In genomic region chr3:195352895-195353488, GRCh38 we compare ENCODE assay signal across 1 cellular context.
TF ChIP-seq lines count a peak whose summit lies in the region.

No MANE protein-coding gene starts in this region.

TF ChIP-seq in K562, 482 proteins besides CTCF, POLR2A, EP300 and RAD21 (continued from another document and continues in another):
- TF ChIP-seq MGA (IDR thresholded peaks at IDR 0.05) (no peak; the same call in 1 of the 2 replicates), ZEB2 (IDR thresholded peaks at IDR 0.05) (peak; percentile 53), FUS (optimal IDR thresholded peaks at IDR 0.05; ENCODE audit: low read depth, low read length) (no peak), ZFP91 (CRISPR knock-in tag; IDR thresholded peaks at IDR 0.05) (no peak), SAP30 (IDR thresholded peaks at IDR 0.05; ENCODE audit: borderline replicate concordance, insufficient read depth, low read depth, low read length, poor library complexity, severe bottlenecking) (no peak), PTRF (tag; IDR thresholded peaks at IDR 0.05) (peak; percentile 69), GABPA (tag; conservative IDR thresholded peaks at IDR 0.05; ENCODE audit: low read depth) (peak; percentile 59; the same call in 1 of the 2 replicates), ZC3H4 (CRISPR knock-in tag; IDR thresholded peaks at IDR 0.05; ENCODE audit: borderline replicate concordance) (no peak), PATZ1 (CRISPR knock-in tag; IDR thresholded peaks at IDR 0.05; ENCODE audit: borderline replicate concordance) (no peak), SMARCE1 (IDR thresholded peaks at IDR 0.05) (peak; percentile 64; the same call in 1 of the 2 replicates), TOE1 (IDR thresholded peaks at IDR 0.05; ENCODE audit: borderline replicate concordance) (no peak), TOE1 (CRISPR knock-in tag; IDR thresholded peaks at IDR 0.05; ENCODE audit: borderline replicate concordance, low read depth) (no peak), E2F5 (CRISPR knock-in tag; IDR thresholded peaks at IDR 0.05) (no peak), ARHGAP35 (IDR thresholded peaks at IDR 0.05; ENCODE audit: partially characterized antibody) (no peak), ZNF699 (CRISPR knock-in tag; IDR thresholded peaks at IDR 0.05; ENCODE audit: insufficient replicate concordance) (no peak), CHCHD3 (CRISPR knock-in tag; IDR thresholded peaks at IDR 0.05) (no peak), YY1 (IDR thresholded peaks at IDR 0.05; ENCODE audit: borderline replicate concordance in 1 of 3, control insufficient read depth in 1 of 3, extremely low read depth in 1 of 3, insufficient read depth in 3 of 3, insufficient read length in 1 of 3, insufficient replicate concordance in 2 of 3, low read depth in 1 of 3, low read length in 2 of 3) (no peak), ZNF507 (tag; conservative IDR thresholded peaks at IDR 0.05) (no peak), TRIM25 (IDR thresholded peaks at IDR 0.05; ENCODE audit: borderline replicate concordance) (no peak), NCOA2 (IDR thresholded peaks at IDR 0.05; ENCODE audit: partially characterized antibody in 2 of 2) (no peak), TEAD4 (IDR thresholded peaks at IDR 0.05; ENCODE audit: low read length) (peak; percentile 79), TEAD4 (CRISPR knock-in tag; IDR thresholded peaks at IDR 0.05; ENCODE audit: borderline replicate concordance) (no peak), NFE2 (IDR thresholded peaks at IDR 0.05; ENCODE audit: low read depth) (peak; percentile 44; the same call in 1 of the 2 replicates), ZNF384 (IDR thresholded peaks at IDR 0.05; ENCODE audit: low read depth, low read length) (peak; percentile 80), L3MBTL2 (IDR thresholded peaks at IDR 0.05) (peak; percentile 32; the same call in 1 of the 2 replicates), ZNF277 (CRISPR knock-in tag; IDR thresholded peaks at IDR 0.05; ENCODE audit: borderline replicate concordance) (no peak), LEF1 (IDR thresholded peaks at IDR 0.05) (peak; percentile 37; the same call in 1 of the 2 replicates), CCAR2 (IDR thresholded peaks at IDR 0.05; ENCODE audit: low read depth, low read length) (no peak), RAD51 (IDR thresholded peaks at IDR 0.05; ENCODE audit: borderline replicate concordance, low read depth) (no peak), ATF3 (IDR thresholded peaks at IDR 0.05) (peak; percentile 93), ATF3 (CRISPR knock-in tag; conservative IDR thresholded peaks at IDR 0.05) (no peak), ZSCAN29 (IDR thresholded peaks at IDR 0.05) (no peak), BRD9 (IDR thresholded peaks at IDR 0.05; ENCODE audit: low read depth, partially characterized antibody) (no peak), NR1H2 (CRISPR knock-in tag; IDR thresholded peaks at IDR 0.05) (no peak), NR2F6 (CRISPR knock-in tag; IDR thresholded peaks at IDR 0.05) (no peak), ELF4 (CRISPR knock-in tag; IDR thresholded peaks at IDR 0.05) (no peak), GATAD2A (IDR thresholded peaks at IDR 0.05) (no peak), ESRRB (CRISPR knock-in tag; IDR thresholded peaks at IDR 0.05; ENCODE audit: borderline replicate concordance) (no peak), OTX1 (CRISPR knock-in tag; IDR thresholded peaks at IDR 0.05) (no peak), NCOA4 (IDR thresholded peaks at IDR 0.05; ENCODE audit: partially characterized antibody) (no peak), HINFP (tag; conservative IDR thresholded peaks at IDR 0.05; ENCODE audit: low read depth) (peak; percentile 53; the same call in 1 of the 2 replicates), HDAC2 (IDR thresholded peaks at IDR 0.05) (peak; percentile 55; the same call in 1 of the 2 replicates)
